ENCODE assay signal across 8 cellular contexts in genomic region chr17:45312477-45313418, GRCh38. TPM values are rescaled to one million over a fixed set of nuclear protein-coding genes. Genes with fewer than 3 reads are reported as not detected.
A peak's percentile ranks its signal among the peaks of the same experiment; 100 is the strongest.
DNase-seq lines count a peak whose midpoint lies in the region; ATAC-seq and TF ChIP-seq lines count a peak whose summit lies in the region.

No MANE protein-coding gene starts in this region.

- no peak overlapping the region for H3K23ac ChIP-seq in mesendoderm (ENCODE audit: low read length)

- H3K36me3 ChIP-seq in RWPE2 (ENCODE audit: low read depth), result peaks cover 22% of the 10 kb centered on the region; the same call in 1 of the 2 replicates
- H3K36me3 ChIP-seq in effector memory CD4-positive, alpha-beta T cell (ENCODE audit: control insufficient read depth, insufficient read depth, low read length), result peaks cover 6% of the 10 kb centered on the region
- H3K36me3 ChIP-seq in sigmoid colon, result peaks cover 0 to 10% (median 4%) of the 10 kb centered on the region in 4 donors
- no peaks in the 10 kb centered on the region for H3K36me3 ChIP-seq in mesendoderm (ENCODE audit: control insufficient read depth, insufficient read depth, low read length)

- intact Hi-C loops in sigmoid colon (cut with DNase I), result no loop called here

- no peak for TF ChIP-seq POLR2A in sigmoid colon (IDR thresholded peaks at IDR 0.05)

- no peak overlapping the region for H4K5ac ChIP-seq in mesendoderm (ENCODE audit: low read length)

- TF ChIP-seq EP300 in sigmoid colon (IDR thresholded peaks at IDR 0.05), result no peak

- no peak overlapping the region for H3K18ac ChIP-seq in mesendoderm (ENCODE audit: low read length)

- peaks cover 22% of the 10 kb centered on the region for H3K79me1 ChIP-seq in mesendoderm (ENCODE audit: low read length)

- no peaks in the 10 kb centered on the region for H3K27me3 ChIP-seq in RWPE2 (ENCODE audit: insufficient read depth, poor library complexity, severe bottlenecking)
- H3K27me3 ChIP-seq in effector memory CD4-positive, alpha-beta T cell (replicated peaks; ENCODE audit: control insufficient read depth, insufficient read depth, low read length, poor library complexity, severe bottlenecking), result no peaks in the 10 kb centered on the region
- H3K27me3 ChIP-seq in sigmoid colon, result no peaks in the 10 kb centered on the region
- H3K27me3 ChIP-seq in mesendoderm (ENCODE audit: insufficient read depth, low read length, poor library complexity), result no peaks in the 10 kb centered on the region

- no peak overlapping the region for H2BK15ac ChIP-seq in mesendoderm (replicated peaks; ENCODE audit: low read depth)

- H3K79me2 ChIP-seq in mesendoderm (ENCODE audit: control insufficient read depth, insufficient read depth, low read length), result peaks cover 30% of the 10 kb centered on the region

- peaks cover 51% of the 10 kb centered on the region for H3K4me1 ChIP-seq in RWPE2 (ENCODE audit: insufficient read depth, poor library complexity, severe bottlenecking)
- H3K4me1 ChIP-seq in effector memory CD4-positive, alpha-beta T cell (ENCODE audit: control insufficient read depth, insufficient read depth, low read length, poor library complexity, severe bottlenecking), result peaks cover 64% of the 10 kb centered on the region
- peaks cover 2 to 90% (median 76%) of the 10 kb centered on the region in 4 donors for H3K4me1 ChIP-seq in sigmoid colon
- H3K4me1 ChIP-seq in mesendoderm (ENCODE audit: control insufficient read depth, low read depth, low read length), result peaks cover 5% of the 10 kb centered on the region

- WGBS in sigmoid colon, 2 donors, result 21 to 28% methylated on average over 8 of the region's 8 CpGs
- no CpG with 5 or more reads among the region's 8 CpGs for WGBS in mesendoderm (ENCODE audit: extremely low coverage, insufficient coverage, low lambda C conversion rate)

- H3K27ac ChIP-seq in RWPE2 (ENCODE audit: poor library complexity, severe bottlenecking), result peak overlapping the region; percentile 98
- peak overlapping the region; percentile 80 for H3K27ac ChIP-seq in effector memory CD4-positive, alpha-beta T cell (ENCODE audit: insufficient read depth, low read length, poor library complexity, severe bottlenecking)
- peak overlapping the region; percentile 95 to 98 (median 97) for H3K27ac ChIP-seq in sigmoid colon
- H3K27ac ChIP-seq in mesendoderm (ENCODE audit: low read depth, low read length), result no peak overlapping the region

- no peak for ATAC-seq in RWPE2 (ENCODE audit: low read depth)

- H4K8ac ChIP-seq in mesendoderm (ENCODE audit: low read depth, low read length), result no peak overlapping the region

- H3K4me3 ChIP-seq in RWPE2 (ENCODE audit: severe bottlenecking) (no peak overlapping the region), sigmoid colon (peak overlapping the region in 3 of 4 donors; percentile 17 to 33 (median 24)), mesendoderm (ENCODE audit: low read length) (no peak overlapping the region)
- H3K4me3 ChIP-seq in effector memory CD4-positive, alpha-beta T cell (ENCODE audit: insufficient read depth, low read depth, low read length, poor library complexity, severe bottlenecking), result peak overlapping the region; percentile 74

- H3K9me3 ChIP-seq in RWPE2 (ENCODE audit: severe bottlenecking) (no peaks in the 10 kb centered on the region), sigmoid colon (no peaks in the 10 kb centered on the region)
- H3K9me3 ChIP-seq in effector memory CD4-positive, alpha-beta T cell (ENCODE audit: control insufficient read depth, low read length), result no peaks in the 10 kb centered on the region

- H3K9ac ChIP-seq in mesendoderm (ENCODE audit: low read length), result no peak overlapping the region

- no peak overlapping the region for H2BK5ac ChIP-seq in mesendoderm (ENCODE audit: low read length)

- TF ChIP-seq CTCF in RWPE2 (IDR thresholded peaks at IDR 0.05; ENCODE audit: poor library complexity, severe bottlenecking), result no peak
- TF ChIP-seq CTCF in sigmoid colon (IDR thresholded peaks at IDR 0.05), result no peak

- DNase-seq in EL, result peak; percentile 45
- DNase-seq in RWPE2 (ENCODE audit: low spot score), result no peak
- no peak for DNase-seq in effector memory CD4-positive, alpha-beta T cell
- no peak for DNase-seq in sigmoid colon
- DNase-seq in mesendoderm, result no peak
- no peak for DNase-seq in amygdala (lab: John Stamatoyannopoulos, UW)
- DNase-seq in AML-193 (lab: John Stamatoyannopoulos, UW), result no peak
- DNase-seq in NCI-H1048 (lab: John Stamatoyannopoulos, UW), result no peak

- H3K4me2 ChIP-seq in mesendoderm (ENCODE audit: low read length), result no peak overlapping the region

- no peak overlapping the region for H3K56ac ChIP-seq in mesendoderm (ENCODE audit: low read length)

- H3K4ac ChIP-seq in mesendoderm (ENCODE audit: low read depth, low read length), result no peak overlapping the region

- H2AK5ac ChIP-seq in mesendoderm (ENCODE audit: low read length), result no peak overlapping the region

- H2BK120ac ChIP-seq in mesendoderm (ENCODE audit: low read depth, low read length), result no peak overlapping the region

RNA-seq across cellular contexts. Expression of gene MAP3K14, which starts 4.1 kb away (rescaled TPM):
- 10 to 100 TPM in 3 of 4 donors, 1 to 10 TPM in 1; 9.2 to 28.5 (median 14.1) TPM for total RNA-seq in sigmoid colon
- polyA plus RNA-seq in sigmoid colon, result 10 to 100 TPM in 1 of 3 donors, 1 to 10 TPM in 2; 7.2 to 20.8 (median 9.0) TPM
- 1.6 TPM for polyA plus RNA-seq in mesendoderm (2013, experiment 1 of 2)
- 2.0 TPM for polyA plus RNA-seq in mesendoderm (2013, experiment 2 of 2)

RNA-seq across cellular contexts. Expression of gene SPATA32, which starts 50.9 kb away (rescaled TPM):
- not detected for total RNA-seq in sigmoid colon
- polyA plus RNA-seq in sigmoid colon, result under 1 TPM in 1 of 3 donors, not detected in 2; 0.07 TPM
- not detected for polyA plus RNA-seq in mesendoderm (2013, experiment 1 of 2)
- polyA plus RNA-seq in mesendoderm (2013, experiment 2 of 2), result not detected

Comparison
In these comparisons a context has a peak if more than half of its experiments do, and no peak if none do; other contexts are left out.
1. H3K4me3 ChIP-seq: peak in effector memory CD4-positive, alpha-beta T cell (single experiment) and sigmoid colon (3 of 4); none in RWPE2 (single experiment) and mesendoderm (single experiment).